11 cellular contexts compared by ENCODE assay signal in the genomic region with DNA sequence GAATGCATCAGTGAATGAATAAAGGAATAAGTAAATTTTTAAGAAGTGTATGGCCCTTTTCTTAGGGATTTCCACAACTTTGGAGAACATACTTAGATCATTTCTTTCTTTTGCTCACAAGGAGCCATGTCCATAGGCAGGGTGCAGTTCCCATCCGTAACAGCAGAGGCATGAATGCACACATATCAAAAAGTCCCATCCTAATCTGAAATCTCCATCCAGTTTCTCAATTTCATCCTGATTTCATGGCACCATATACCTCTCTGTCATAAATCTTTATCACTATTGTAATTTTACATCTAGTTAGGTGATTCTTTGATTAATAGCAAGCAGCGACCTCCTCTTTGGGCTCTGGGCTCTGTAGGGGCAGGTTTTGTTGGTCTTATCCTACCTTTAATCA.
DNase-seq lines count a peak whose midpoint lies in the region; ATAC-seq and TF ChIP-seq lines count a peak whose summit lies in the region.
"Had no signal": no experiment of that assay in that cellular context is flagged by ENCODE, and none has a peak within 500 bp of the region (broad histone marks: within the 10 kb centered on the region; RNA-seq: fewer than 3 reads in every experiment).

No MANE protein-coding gene starts in this region.

- H3K9me3 Mint-ChIP-seq in activated naive CD4-positive, alpha-beta T cell treated with anti-CD3 and anti-CD28 coated beads for 36 hours = no peaks in the 10 kb centered on the region
- no peaks in the 10 kb centered on the region for H3K9me3 Mint-ChIP-seq in activated CD4-positive, alpha-beta memory T cell treated with anti-CD3 and anti-CD28 coated beads for 36 hours

- no peak overlapping the region for H3K27ac Mint-ChIP-seq in activated naive CD4-positive, alpha-beta T cell treated with anti-CD3 and anti-CD28 coated beads for 36 hours
- no peak overlapping the region for H3K27ac Mint-ChIP-seq in activated CD4-positive, alpha-beta memory T cell treated with anti-CD3 and anti-CD28 coated beads for 36 hours

- 90 to 93% methylated on average over 2 of the region's 2 CpGs for WGBS in upper lobe of left lung, 2 donors

- H3K27me3 ChIP-seq in Panc1 (ENCODE audit: control insufficient read depth, insufficient read depth, low read length) = peaks cover 25% of the 10 kb centered on the region
- no peaks in the 10 kb centered on the region for H3K27me3 ChIP-seq in upper lobe of left lung

- POLR2A ChIA-PET in Panc1 (lab: Charles Lee) = no interaction called here
- POLR2A ChIA-PET in activated CD4-positive, alpha-beta memory T cell treated with anti-CD3 and anti-CD28 coated beads for 36 hours (lab: Charles Lee) = no interaction called here

- ATAC-seq in Panc1 (no peak), upper lobe of left lung (ENCODE audit: low FRiP score in 2 of 2) (no peak)

- intact Hi-C loops in activated naive CD4-positive, alpha-beta T cell treated with anti-CD3 and anti-CD28 coated beads for 36 hours (cut with micrococcal nuclease) = loop anchor here (5.0 kb wide), 1 partner anchor 87 kb away; no protein-coding TSS in a partner anchor
- intact Hi-C loops in Panc1 (cut with micrococcal nuclease; ENCODE audit: unreplicated experiment) = no loop called here
- intact Hi-C loops in activated CD4-positive, alpha-beta memory T cell treated with anti-CD3 and anti-CD28 coated beads for 36 hours (cut with micrococcal nuclease) = no loop called here

- no peak overlapping the region for H3K4me3 Mint-ChIP-seq in activated naive CD4-positive, alpha-beta T cell treated with anti-CD3 and anti-CD28 coated beads for 36 hours
- no peak overlapping the region for H3K4me3 Mint-ChIP-seq in activated CD4-positive, alpha-beta memory T cell treated with anti-CD3 and anti-CD28 coated beads for 36 hours

- peaks cover 11% of the 10 kb centered on the region for H3K27me3 Mint-ChIP-seq in activated naive CD4-positive, alpha-beta T cell treated with anti-CD3 and anti-CD28 coated beads for 36 hours (ENCODE audit: low read depth)
- peaks cover 21% of the 10 kb centered on the region for H3K27me3 Mint-ChIP-seq in activated CD4-positive, alpha-beta memory T cell treated with anti-CD3 and anti-CD28 coated beads for 36 hours

- peak; percentile 16 for DNase-seq in activated naive CD4-positive, alpha-beta T cell treated with anti-CD3 and anti-CD28 coated beads for 36 hours
- no peak for DNase-seq in activated naive CD4-positive, alpha-beta T cell (lab: John Stamatoyannopoulos, UW)
- DNase-seq in Panc1 (ENCODE audit: low read depth, low spot score) (no peak), fibroblast of the aortic adventitia (ENCODE audit: low read depth) (peak; percentile 1), upper lobe of left lung (no peak), SIG-M5 (lab: John Stamatoyannopoulos, UW) (no peak), anterior cingulate cortex (lab: John Stamatoyannopoulos, UW) (no peak)
- no peak for DNase-seq in activated CD4-positive, alpha-beta memory T cell treated with anti-CD3 and anti-CD28 coated beads for 36 hours
- DNase-seq: activated CD4-positive, CD25-positive, alpha-beta regulatory T cell treated with anti-CD3 and anti-CD28 coated beads, Interleukin-2, amount 50 U/mL, for 72 hours; trophoblast cell had no signal

- TF ChIP-seq POLR2A in upper lobe of left lung (IDR thresholded peaks at IDR 0.05) = no peak

- H3K4me1 ChIP-seq in Panc1 (ENCODE audit: control insufficient read depth, insufficient read depth, low read length) = no peaks in the 10 kb centered on the region
- H3K4me1 ChIP-seq in upper lobe of left lung = no peaks in the 10 kb centered on the region
- H3K4me1 ChIP-seq: prostate gland had no signal

- peaks cover 5% of the 10 kb centered on the region for H3K4me1 Mint-ChIP-seq in activated naive CD4-positive, alpha-beta T cell treated with anti-CD3 and anti-CD28 coated beads for 36 hours (ENCODE audit: low read depth)
- H3K4me1 Mint-ChIP-seq in activated CD4-positive, alpha-beta memory T cell treated with anti-CD3 and anti-CD28 coated beads for 36 hours (ENCODE audit: low read depth) = no peaks in the 10 kb centered on the region

- H3K36me3 ChIP-seq in Panc1 (ENCODE audit: control insufficient read depth, insufficient read depth, low read length) = no peaks in the 10 kb centered on the region
- no peaks in the 10 kb centered on the region for H3K36me3 ChIP-seq in upper lobe of left lung
- H3K36me3 ChIP-seq: prostate gland had no signal

- CTCF ChIA-PET in activated naive CD4-positive, alpha-beta T cell treated with anti-CD3 and anti-CD28 coated beads for 36 hours (lab: Charles Lee) = no interaction called here
- CTCF ChIA-PET in Panc1 (lab: Charles Lee) = no interaction called here
- CTCF ChIA-PET in activated CD4-positive, alpha-beta memory T cell treated with anti-CD3 and anti-CD28 coated beads for 36 hours (lab: Charles Lee) = interaction anchor here (4.3 kb wide), 1 partner anchor 10 kb away, joined by 16 read pairs; no protein-coding TSS in a partner anchor

- H3K27ac ChIP-seq in Panc1 (ENCODE audit: low read length) = no peak overlapping the region
- no peak overlapping the region for H3K27ac ChIP-seq in upper lobe of left lung
- H3K27ac ChIP-seq: prostate gland had no signal

- in situ Hi-C loops in Panc1 (cut with HindIII; ENCODE audit: low pct_unique_long_range_greater_than_20kb, low sequenced_read_pairs) = no loop called here

- H3K9me3 ChIP-seq in Panc1 (ENCODE audit: control insufficient read depth, insufficient read depth, low read depth, low read length) (no peaks in the 10 kb centered on the region), upper lobe of left lung (no peaks in the 10 kb centered on the region)
- H3K9me3 ChIP-seq: prostate gland had no signal

- no peaks in the 10 kb centered on the region for H3K36me3 Mint-ChIP-seq in activated naive CD4-positive, alpha-beta T cell treated with anti-CD3 and anti-CD28 coated beads for 36 hours (ENCODE audit: low read depth)
- no peaks in the 10 kb centered on the region for H3K36me3 Mint-ChIP-seq in activated CD4-positive, alpha-beta memory T cell treated with anti-CD3 and anti-CD28 coated beads for 36 hours

- TF ChIP-seq CTCF in Panc1 (IDR thresholded peaks at IDR 0.05) = peak; percentile 46; the same call in 1 of the 2 replicates
- peak; percentile 45 for TF ChIP-seq CTCF in fibroblast of the aortic adventitia (IDR thresholded peaks at IDR 0.05; ENCODE audit: insufficient read depth, low read length)
- TF ChIP-seq CTCF in upper lobe of left lung (IDR thresholded peaks at IDR 0.05) = peak in 5 of 6 experiments; percentile 7 to 40 (median 26)

- H3K4me3 ChIP-seq in Panc1 (ENCODE audit: low read depth in 2 of 2, low read length in 2 of 2) = no peak overlapping the region
- H3K4me3 ChIP-seq in fibroblast of the aortic adventitia (ENCODE audit: low read depth, low read length) = no peak overlapping the region
- H3K4me3 ChIP-seq in upper lobe of left lung = no peak overlapping the region
- H3K4me3 ChIP-seq: prostate gland had no signal

- BruUV-seq in Panc1 (replicated peaks; lab: Mats Ljungman, UMichigan) = no TSS peak

- no peak for TF ChIP-seq EP300 in upper lobe of left lung (IDR thresholded peaks at IDR 0.05)

Comparison
In these comparisons a context has a peak if more than half of its experiments do, and no peak if none do; other contexts are left out.
1. DNase-seq: peak in activated naive CD4-positive, alpha-beta T cell treated with anti-CD3 and anti-CD28 coated beads for 36 hours (single experiment) and fibroblast of the aortic adventitia (single experiment); none in activated naive CD4-positive, alpha-beta T cell (0 of 4), Panc1 (single experiment), upper lobe of left lung (0 of 2), SIG-M5 (single experiment), activated CD4-positive, alpha-beta memory T cell treated with anti-CD3 and anti-CD28 coated beads for 36 hours (single experiment) and anterior cingulate cortex (0 of 58).
2. Peak in every context shown above with its lines, with median percentiles within 50 percentile points of each other: CTCF ChIP-seq.